1 cellular context compared by ENCODE assay signal in the genomic region with DNA sequence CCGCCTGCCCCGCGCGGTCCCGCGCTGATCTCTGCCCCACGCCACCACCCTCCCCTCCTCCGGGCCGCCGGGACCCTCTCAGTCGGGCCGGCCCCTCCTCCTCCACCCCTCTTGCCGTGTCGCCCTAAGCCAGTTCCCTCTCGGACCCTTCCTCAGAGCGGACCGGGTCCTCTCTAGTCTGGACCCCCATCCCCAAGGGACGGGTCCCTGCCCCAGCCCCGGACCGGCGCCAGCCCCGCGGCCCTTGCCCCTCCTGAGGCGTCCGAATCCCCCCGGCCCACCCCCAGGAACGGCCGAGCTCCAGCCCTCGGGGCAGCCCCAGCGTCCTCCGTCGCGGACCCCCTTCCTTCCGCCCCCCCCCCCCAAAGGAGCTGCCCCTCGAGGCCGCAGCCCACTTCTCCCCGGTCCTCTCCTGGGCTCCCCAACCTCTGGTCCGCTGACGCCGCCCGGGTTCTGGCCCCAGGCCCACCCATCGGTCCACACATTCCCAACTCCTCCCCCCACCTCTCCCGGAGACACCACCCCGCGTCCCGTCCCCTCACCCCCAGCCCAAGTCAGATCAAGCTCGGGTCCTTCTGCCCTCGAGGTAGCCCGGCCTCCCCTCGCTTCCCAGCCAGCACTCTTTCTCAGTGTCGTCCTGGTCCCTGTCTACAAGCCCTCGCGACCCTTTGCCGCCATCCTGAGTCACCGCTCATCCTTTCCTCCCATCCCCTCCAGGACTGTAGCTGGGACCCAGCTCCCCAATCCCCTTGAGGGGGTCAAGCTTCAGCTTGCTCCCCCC.
TF ChIP-seq lines count a peak whose summit lies in the region.

No MANE protein-coding gene starts in this region.

TF ChIP-seq in GM12878, 131 proteins besides CTCF, POLR2A, EP300 and RAD21:
- TF ChIP-seq, protein P1, sequence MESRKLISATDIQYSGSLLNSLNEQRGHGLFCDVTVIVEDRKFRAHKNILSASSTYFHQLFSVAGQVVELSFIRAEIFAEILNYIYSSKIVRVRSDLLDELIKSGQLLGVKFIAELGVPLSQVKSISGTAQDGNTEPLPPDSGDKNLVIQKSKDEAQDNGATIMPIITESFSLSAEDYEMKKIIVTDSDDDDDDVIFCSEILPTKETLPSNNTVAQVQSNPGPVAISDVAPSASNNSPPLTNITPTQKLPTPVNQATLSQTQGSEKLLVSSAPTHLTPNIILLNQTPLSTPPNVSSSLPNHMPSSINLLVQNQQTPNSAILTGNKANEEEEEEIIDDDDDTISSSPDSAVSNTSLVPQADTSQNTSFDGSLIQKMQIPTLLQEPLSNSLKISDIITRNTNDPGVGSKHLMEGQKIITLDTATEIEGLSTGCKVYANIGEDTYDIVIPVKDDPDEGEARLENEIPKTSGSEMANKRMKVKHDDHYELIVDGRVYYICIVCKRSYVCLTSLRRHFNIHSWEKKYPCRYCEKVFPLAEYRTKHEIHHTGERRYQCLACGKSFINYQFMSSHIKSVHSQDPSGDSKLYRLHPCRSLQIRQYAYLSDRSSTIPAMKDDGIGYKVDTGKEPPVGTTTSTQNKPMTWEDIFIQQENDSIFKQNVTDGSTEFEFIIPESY (IDR thresholded peaks at IDR 0.05), result no peak
- no peak for TF ChIP-seq SMAD5 (IDR thresholded peaks at IDR 0.05; ENCODE audit: low read depth)
- no peak for TF ChIP-seq IKZF2 (IDR thresholded peaks at IDR 0.05)
- TF ChIP-seq TBL1XR1 (IDR thresholded peaks at IDR 0.05; ENCODE audit: low read depth, low read length), result no peak
- TF ChIP-seq MYB (IDR thresholded peaks at IDR 0.05; ENCODE audit: borderline replicate concordance, low read depth, low read length), result no peak
- TF ChIP-seq HDAC2 (IDR thresholded peaks at IDR 0.05), result no peak
- TF ChIP-seq ZNF217 (IDR thresholded peaks at IDR 0.05), result no peak
- TF ChIP-seq RB1 (IDR thresholded peaks at IDR 0.05; ENCODE audit: borderline replicate concordance), result no peak
- no peak for TF ChIP-seq PAX5 (IDR thresholded peaks at IDR 0.05; ENCODE audit: borderline replicate concordance, low read depth, low read length)
- TF ChIP-seq NR2F1 (conservative IDR thresholded peaks at IDR 0.05), result no peak
- no peak for TF ChIP-seq ZNF384 (IDR thresholded peaks at IDR 0.05; ENCODE audit: borderline replicate concordance, low read depth, low read length)
- TF ChIP-seq USF2 (IDR thresholded peaks at IDR 0.05; ENCODE audit: borderline replicate concordance, low read depth, low read length), result no peak
- no peak for TF ChIP-seq SPI1 (IDR thresholded peaks at IDR 0.05; ENCODE audit: borderline replicate concordance, insufficient read depth, low read depth, low read length)
- TF ChIP-seq NKRF (conservative IDR thresholded peaks at IDR 0.05), result no peak
- TF ChIP-seq IRF5 (IDR thresholded peaks at IDR 0.05; ENCODE audit: borderline replicate concordance), result no peak
- TF ChIP-seq TCF3 (IDR thresholded peaks at IDR 0.05; ENCODE audit: borderline replicate concordance, insufficient read depth, low read depth, low read length), result no peak
- TF ChIP-seq RUNX3 (IDR thresholded peaks at IDR 0.05; ENCODE audit: low read length), result no peak
- TF ChIP-seq NR2C2 (IDR thresholded peaks at IDR 0.05; ENCODE audit: borderline replicate concordance, control insufficient read depth, insufficient read length, low read depth), result no peak
